In genomic region chr2:219506153-219506801, GRCh38 we compare ENCODE assay signal across 29 cellular contexts. TPM values are rescaled to one million over a fixed set of nuclear protein-coding genes. Genes with fewer than 3 reads are reported as not detected.
DNase-seq lines count a peak whose midpoint lies in the region; ATAC-seq, FAIRE-seq and TF ChIP-seq lines count a peak whose summit lies in the region.
"Had no signal": no experiment of that assay in that cellular context is flagged by ENCODE, and none has a peak within 500 bp of the region (broad histone marks: within the 10 kb centered on the region; RNA-seq: fewer than 3 reads in every experiment).

No MANE protein-coding gene starts in this region.

- H3K9me1 ChIP-seq in IMR-90 (ENCODE audit: insufficient read depth, low read length) = no peaks in the 10 kb centered on the region

- H3K27me3 ChIP-seq in IMR-90 (ENCODE audit: control insufficient read depth, insufficient read depth, low read length) (peaks cover 11% of the 10 kb centered on the region), H1 (replicated peaks in 1 of 4; ENCODE audit: control insufficient read depth in 3 of 4, extremely low read depth in 1 of 4, insufficient read depth in 3 of 4, low read length in 3 of 4) (peaks cover 0 to 5% (median 1%) of the 10 kb centered on the region in 4 experiments; a peak in 3 of 7 replicates), neuronal stem cell (ENCODE audit: control insufficient read depth in 3 of 3, insufficient read depth in 3 of 3, low read depth in 1 of 3, low read length in 3 of 3) (peaks cover 0 to 8% (median 5%) of the 10 kb centered on the region in 3 experiments)
- H3K27me3 ChIP-seq: pancreas had no signal

- TF ChIP-seq POLR2A in IMR-90 (IDR thresholded peaks at IDR 0.05; ENCODE audit: low read depth, low read length) (no peak), H1 (IDR thresholded peaks at IDR 0.05; ENCODE audit: control extremely low read depth in 1 of 2, low read depth in 2 of 2, low read length in 2 of 2) (no peak)

- H3K23ac ChIP-seq in IMR-90 (ENCODE audit: low read depth, low read length) = no peak overlapping the region
- H3K23ac ChIP-seq in H1 (ENCODE audit: insufficient read length) = no peak overlapping the region
- H3K23ac ChIP-seq in neuronal stem cell (ENCODE audit: low read depth, low read length, poor library complexity) = peak overlapping the region; percentile 67

- H2AK5ac ChIP-seq in IMR-90 (ENCODE audit: low read depth, low read length) (no peak overlapping the region), H1 (ENCODE audit: low read depth, low read length) (peak overlapping the region; percentile 76; the same call in 1 of the 2 replicates), neuronal stem cell (ENCODE audit: low read depth, low read length) (no peak overlapping the region)

- peak overlapping the region; percentile 28 for H2AK9ac ChIP-seq in IMR-90 (replicated peaks; ENCODE audit: low read depth, low read length, poor library complexity)

- TF ChIP-seq RAD21 in IMR-90 (IDR thresholded peaks at IDR 0.05; ENCODE audit: low read length) (no peak), H1 (IDR thresholded peaks at IDR 0.05 in 1 of 2, conservative IDR thresholded peaks at IDR 0.05 in 1 of 2; ENCODE audit: low read depth in 2 of 2, low read length in 2 of 2) (no peak)

- H3K4me1 ChIP-seq in ES-I3 (ENCODE audit: insufficient read depth, low read length) = peaks cover 37% of the 10 kb centered on the region
- H3K4me1 ChIP-seq in IMR-90 (ENCODE audit: control insufficient read depth, insufficient read depth, low read length) = 0 out of 2 replicates have a peak, but pooled peaks cover 4% of the 10 kb centered on the region
- H3K4me1 ChIP-seq in H1 (replicated peaks in 1 of 4; ENCODE audit: control insufficient read depth in 3 of 4, insufficient read depth in 4 of 4, low read length in 3 of 4) = peaks cover 4 to 51% (median 39%) of the 10 kb centered on the region in 4 experiments
- peaks cover 18 to 36% of the 10 kb centered on the region in 2 donors for H3K4me1 ChIP-seq in neuronal stem cell (ENCODE audit: control insufficient read depth in 2 of 2, insufficient read depth in 1 of 2, low read depth in 1 of 2, low read length in 2 of 2)
- H3K4me1 ChIP-seq: breast epithelium had no signal

- H4K5ac ChIP-seq in IMR-90 (ENCODE audit: low read depth, low read length) (no peak overlapping the region), H1 (ENCODE audit: insufficient read length, low read depth, low read length) (peak overlapping the region; percentile 70)

- H3K56ac ChIP-seq in IMR-90 (ENCODE audit: extremely low read depth, insufficient read depth, low read length) (no peak overlapping the region), H1 (replicated peaks; ENCODE audit: insufficient read length, low read depth, low read length) (peak overlapping the region; percentile 32)

- dilution Hi-C loops in IMR-90 (cut with HindIII; ENCODE audit: low sequenced_read_pairs, unreplicated experiment) = no loop called here

- in situ Hi-C loops in IMR-90 (cut with MboI; ENCODE audit: low sequenced_read_pairs) (no loop called here), GM13976 (cut with MboI; ENCODE audit: low sequenced_read_pairs, unreplicated experiment) (no loop called here)

- 82% methylated on average over 17 of the region's 23 CpGs; no CpG with 5 or more reads in 1 of the 2 experiments for WGBS in IMR-90 (ENCODE audit: extremely low coverage in 2 of 2, insufficient read length in 1 of 2), 2 experiments
- WGBS in H1 (ENCODE audit: extremely low coverage in 1 of 2, insufficient coverage in 1 of 2, insufficient read length in 1 of 2, insufficient replicate concordance in 2 of 2, low coverage in 1 of 2, low lambda C conversion rate in 2 of 2, missing lambda C conversion rate in 1 of 2), 2 experiments = 73% methylated on average over 22 of the region's 23 CpGs; no CpG with 5 or more reads in 1 of the 2 experiments
- no CpG with 5 or more reads among the region's 23 CpGs for WGBS in neuronal stem cell (ENCODE audit: extremely low coverage in 2 of 2, insufficient read length in 2 of 2, insufficient replicate concordance in 1 of 2), 2 donors

- H3K4me3 ChIP-seq in IMR-90 (ENCODE audit: insufficient read depth, low read depth, low read length) (no peak overlapping the region), H1 (ENCODE audit: extremely low read depth in 1 of 4, insufficient read depth in 2 of 4, low read depth in 3 of 4, low read length in 4 of 4) (peak overlapping the region in 1 of 4 experiments; percentile 3; a peak in 1 of 8 replicates), neuronal stem cell (ENCODE audit: low read length in 2 of 2) (no peak overlapping the region)
- H3K4me3 ChIP-seq: breast epithelium, gastrocnemius medialis, pancreas had no signal

- DNase-seq in IMR-90 (no peak), H1 (ENCODE audit: low read depth in 1 of 2, low spot score in 2 of 2) (no peak), neuronal stem cell (ENCODE audit: low spot score) (no peak), NCI-H345 treated with DMSO at 0.1 percent for 48 hours (lab: John Stamatoyannopoulos, UW; ENCODE audit: unreplicated experiment) (no peak), GM13976 (ENCODE audit: low spot score) (no peak)
- DNase-seq: activated CD4-positive, alpha-beta T cell treated with anti-CD3 and anti-CD28 coated beads for 4 hours; activated naive CD4-positive, alpha-beta T cell treated with anti-CD3 and anti-CD28 coated beads, Interleukin-2, amount 50 U/mL, for 16 hours; amniotic stem cell; gastrocnemius medialis; HFFc6; MM.1S; NCI-H1105 treated with DMSO at 0.1 percent for 48 hours; NCI-H2081; NCI-H2227 treated with DMSO at 0.1 percent for 48 hours; nephron progenitor cell; SHP77; stimulated activated CD4-positive, alpha-beta T cell treated with anti-CD3 and anti-CD28 coated beads, Interleukin-1b, Interleukin-23, amount 100 ng/mL, for 48 hours; stimulated activated naive CD8-positive, alpha-beta T cell treated with anti-CD3 and anti-CD28 coated beads, Interleukin-15, amount 100 ng/mL, for 72 hours; T-helper 2 cell had no signal

- H3K23me2 ChIP-seq in H1 (ENCODE audit: low read depth, low read length) = peaks cover 6% of the 10 kb centered on the region

- no peak for FAIRE-seq in H1 (lab: Jason Lieb, UNC)
- FAIRE-seq: G401.6, pancreas, urothelium cell line had no signal

- H2AFZ ChIP-seq in IMR-90 (replicated peaks; ENCODE audit: low read length, poor library complexity) (no peak overlapping the region), H1 (ENCODE audit: low read length) (no peak overlapping the region), neuronal stem cell (ENCODE audit: low read length) (peak overlapping the region; percentile 59)

- TF ChIP-seq EP300 in H1 (IDR thresholded peaks at IDR 0.05; ENCODE audit: borderline replicate concordance in 1 of 2, low read depth in 2 of 2, low read length in 2 of 2) = no peak

- H2BK120ac ChIP-seq in IMR-90 (ENCODE audit: low read depth, low read length) = no peak overlapping the region
- peak overlapping the region; percentile 97 for H2BK120ac ChIP-seq in H1 (replicated peaks; ENCODE audit: low read depth, low read length)
- no peak overlapping the region for H2BK120ac ChIP-seq in neuronal stem cell (ENCODE audit: low read depth, low read length)

- H3K14ac ChIP-seq in IMR-90 (replicated peaks; ENCODE audit: low read depth, low read length) = no peak overlapping the region
- no peak overlapping the region for H3K14ac ChIP-seq in H1 (ENCODE audit: insufficient read length)
- no peak overlapping the region for H3K14ac ChIP-seq in neuronal stem cell (ENCODE audit: low read length)

- BruUV-seq in IMR-90 (replicated peaks; lab: Mats Ljungman, UMichigan) = no TSS peak

- TF ChIP-seq CTCF in IMR-90 (conservative IDR thresholded peaks at IDR 0.05; ENCODE audit: low read depth, low read length) (no peak), H1 (IDR thresholded peaks at IDR 0.05; ENCODE audit: control extremely low read depth in 1 of 3, insufficient read depth in 1 of 3, low read depth in 1 of 3, low read length in 3 of 3) (no peak), GM13976 (IDR thresholded peaks at IDR 0.05; ENCODE audit: borderline replicate concordance, control extremely low read depth, extremely low read depth, insufficient read depth, missing control alignments) (no peak)

- no peak overlapping the region for H3K4me2 ChIP-seq in IMR-90 (ENCODE audit: low read depth, low read length)
- H3K4me2 ChIP-seq in H1 (ENCODE audit: insufficient read depth in 1 of 2, low read depth in 2 of 2, low read length in 2 of 2) = peak overlapping the region; percentile 41 to 42; a peak in 3 of 4 replicates
- no peak overlapping the region for H3K4me2 ChIP-seq in neuronal stem cell (ENCODE audit: insufficient read depth, low read length, poor library complexity, severe bottlenecking)

- CTCF ChIA-PET in IMR-90 (lab: Yijun Ruan, JAX) (no interaction called here), H1 (lab: Charles Lee; ENCODE audit: partially characterized antibody) (interaction anchor here (1.0 to 113.1 kb wide), 6 partner anchors 18 to 106 kb away, joined by 3 to 7248 read pairs (median 42); partner anchors contain the start of genes DES, GMPPA and SPEG)

- POLR2A ChIA-PET in IMR-90 (lab: Charles Lee; ENCODE audit: unreplicated experiment) = no interaction called here
- POLR2A ChIA-PET in H1 (lab: Charles Lee; ENCODE audit: partially characterized antibody) = interaction anchor here (0.6 to 11.0 kb wide), 13 partner anchors 12 to 86 kb away, joined by 3 to 216 read pairs (median 3); partner anchors contain the start of genes GMPPA and SPEG

- peaks cover 0 to 9% of the 10 kb centered on the region in 2 experiments; a peak in 2 of 4 replicates for H3K79me1 ChIP-seq in IMR-90 (ENCODE audit: low read depth in 1 of 2, low read length in 2 of 2)
- no peaks in the 10 kb centered on the region; the same call in 1 of the 2 replicates for H3K79me1 ChIP-seq in H1 (ENCODE audit: low read depth, low read length)
- no peaks in the 10 kb centered on the region for H3K79me1 ChIP-seq in neuronal stem cell (ENCODE audit: low read depth, low read length)

- H2BK5ac ChIP-seq in IMR-90 (ENCODE audit: low read depth, low read length, poor library complexity, severe bottlenecking) (no peak overlapping the region), H1 (ENCODE audit: low read depth, low read length) (peak overlapping the region; percentile 99), neuronal stem cell (ENCODE audit: low read length) (no peak overlapping the region)

- H3K9ac ChIP-seq in ES-I3 (ENCODE audit: low read depth, low read length) (peak overlapping the region; percentile 8; the same call in 1 of the 2 replicates), IMR-90 (ENCODE audit: low read depth, low read length) (no peak overlapping the region), H1 (replicated peaks in 1 of 4; ENCODE audit: extremely low read depth in 1 of 4, low read depth in 3 of 4, low read length in 3 of 4) (no peak overlapping the region), neuronal stem cell (ENCODE audit: low read depth, low read length, poor library complexity) (no peak overlapping the region)

- H3K27ac ChIP-seq in IMR-90 (ENCODE audit: insufficient read depth, low read length) (no peak overlapping the region), H1 (ENCODE audit: low read depth, low read length) (peak overlapping the region; percentile 89; the same call in 1 of the 2 replicates), neuronal stem cell (replicated peaks; ENCODE audit: low read length) (no peak overlapping the region)
- H3K27ac ChIP-seq: breast epithelium, gastrocnemius medialis, pancreas had no signal

- no peak overlapping the region for H4K91ac ChIP-seq in IMR-90 (ENCODE audit: insufficient read depth, low read depth, low read length)
- H4K91ac ChIP-seq in H1 (replicated peaks; ENCODE audit: insufficient read length, low read length) = peak overlapping the region; percentile 91
- no peak overlapping the region for H4K91ac ChIP-seq in neuronal stem cell (ENCODE audit: low read depth, low read length, poor library complexity)

- H2BK12ac ChIP-seq in H1 (ENCODE audit: low read depth, low read length) (peak overlapping the region; percentile 95), neuronal stem cell (ENCODE audit: low read length) (no peak overlapping the region)

- ATAC-seq in IMR-90 (ENCODE audit: low read depth) (no peak), HG02571 (IDR thresholded peaks at IDR 0.05; ENCODE audit: unreplicated experiment) (no peak)
- ATAC-seq: activated T-helper 17 cell treated with anti-CD3 and anti-CD28 coated beads, Interleukin-2, amount 50 U/mL, for 72 hours; gastrocnemius medialis; Panc1; pancreas; stimulated activated naive CD8-positive, alpha-beta T cell treated with anti-CD3 and anti-CD28 coated beads, Interleukin-15, amount 100 ng/mL, for 72 hours had no signal

- intact Hi-C loops in IMR-90 (cut with micrococcal nuclease) = no loop called here

- H3K9me3 ChIP-seq in ES-I3 (ENCODE audit: control insufficient read depth, insufficient read depth, low read length) (no peaks in the 10 kb centered on the region), IMR-90 (ENCODE audit: control insufficient read depth, insufficient read depth, low read length) (no peaks in the 10 kb centered on the region), H1 (ENCODE audit: insufficient read depth in 2 of 2, low read depth in 1 of 2, low read length in 1 of 2) (no peaks in the 10 kb centered on the region), neuronal stem cell (replicated peaks in 1 of 2; ENCODE audit: control insufficient read depth in 2 of 2, insufficient read depth in 1 of 2, low read depth in 1 of 2, low read length in 2 of 2) (peaks cover 0 to under 1% of the 10 kb centered on the region in 2 donors)
- H3K9me3 ChIP-seq: breast epithelium, gastrocnemius medialis, pancreas had no signal

- H4K8ac ChIP-seq in IMR-90 (ENCODE audit: low read depth in 2 of 2, low read length in 2 of 2) (no peak overlapping the region), H1 (ENCODE audit: extremely low read depth, insufficient read depth, low read length) (peak overlapping the region; percentile 58; the same call in 1 of the 2 replicates), neuronal stem cell (ENCODE audit: low read depth, low read length) (no peak overlapping the region)

- H3K36me3 ChIP-seq in ES-I3 (ENCODE audit: insufficient read depth, low read length) (peaks cover 6% of the 10 kb centered on the region), IMR-90 (ENCODE audit: control insufficient read depth, insufficient read depth, low read length) (peaks cover 45% of the 10 kb centered on the region), H1 (ENCODE audit: control insufficient read depth in 2 of 4, insufficient read depth in 4 of 4, low read length in 3 of 4) (peaks cover 0 to 7% (median 0%) of the 10 kb centered on the region in 4 experiments; a peak in 2 of 8 replicates), neuronal stem cell (replicated peaks in 1 of 2; ENCODE audit: control insufficient read depth in 2 of 2, insufficient read depth in 2 of 2, low read length in 2 of 2) (peaks cover 5% of the 10 kb centered on the region in 2 donors)

- H3K18ac ChIP-seq in IMR-90 (ENCODE audit: low read depth, low read length) = no peak overlapping the region
- peak overlapping the region; percentile 93 for H3K18ac ChIP-seq in H1 (ENCODE audit: extremely low read depth, low read length)
- H3K18ac ChIP-seq in neuronal stem cell (ENCODE audit: low read length) = no peak overlapping the region

- H3K4ac ChIP-seq in IMR-90 (ENCODE audit: low read depth, low read length) = no peak overlapping the region
- H3K4ac ChIP-seq in H1 (replicated peaks; ENCODE audit: insufficient read length, low read depth, low read length) = peak overlapping the region; percentile 89
- H3K4ac ChIP-seq in neuronal stem cell (ENCODE audit: low read length) = no peak overlapping the region

- H3K79me2 ChIP-seq in H1 (ENCODE audit: control insufficient read depth in 1 of 2, insufficient read depth in 2 of 2, low read length in 2 of 2) = no peaks in the 10 kb centered on the region

- H2BK15ac ChIP-seq in IMR-90 (ENCODE audit: low read depth, low read length) = no peak overlapping the region
- H2BK15ac ChIP-seq in H1 (ENCODE audit: low read length) = peak overlapping the region; percentile 13; the same call in 1 of the 2 replicates
- H2BK15ac ChIP-seq in neuronal stem cell (ENCODE audit: low read length) = no peak overlapping the region

- H2BK20ac ChIP-seq in IMR-90 (ENCODE audit: low read depth, low read length) (no peak overlapping the region), H1 (ENCODE audit: low read length) (peak overlapping the region; percentile 83)

- H4K20me1 ChIP-seq in IMR-90 (ENCODE audit: insufficient read depth, low read length) (no peaks in the 10 kb centered on the region), H1 (replicated peaks in 1 of 2; ENCODE audit: control insufficient read depth in 1 of 2, insufficient read depth in 2 of 2, low read length in 2 of 2) (no peaks in the 10 kb centered on the region)

RNA-seq across cellular contexts. Expression of gene GMPPA, which starts 7.6 kb away (rescaled TPM):
- total RNA-seq in IMR-90 (2012; rRNA removed) = 93.0 and 103 TPM in 2 replicates
- polyA plus RNA-seq in IMR-90 (2012; rRNA removed) (124 and 134 TPM in 2 replicates), H1 (2011; rRNA removed) (98.8 and 101 TPM in 2 replicates)
- 73.7 and 110 TPM in 2 replicates for polyA plus RNA-seq in IMR-90 (2012; cell fraction: cytosol; rRNA removed)
- polyA plus RNA-seq in IMR-90 (2012; cell fraction: nucleus; rRNA removed; ENCODE audit: low replicate concordance) = 322 and 367 TPM in 2 replicates
- 34.3 and 35.3 TPM in 2 replicates for total RNA-seq in H1 (2021; fragmentation: NEBNext Ultra II Directional; extraction: Animal tissue kit (Norgen Biotek cat#: 25700))
- polyA plus RNA-seq in H1 (2011; cell fraction: cytosol; rRNA removed) = 59.0 TPM
- 133 TPM for polyA plus RNA-seq in H1 (2011; cell fraction: nucleus; rRNA removed)
- 32.8 to 43.7 TPM (median 41.5 TPM) in 4 replicates for polyA plus RNA-seq in H1 (2012, experiment 1 of 2)
- polyA plus RNA-seq in H1 (2012, experiment 2 of 2) = 53.9 TPM
- polyA plus RNA-seq in H1 (2013, experiment 1 of 2) = 32.4 TPM
- 31.6 TPM for polyA plus RNA-seq in H1 (2013, experiment 2 of 2)
- polyA minus RNA-seq in H1 (2011; rRNA and poly(A)+ RNA removed) = 67.3 and 79.3 TPM in 2 replicates
- polyA minus RNA-seq in H1 (2011; cell fraction: cytosol; rRNA and poly(A)+ RNA removed) = 24.6 TPM
- polyA minus RNA-seq in H1 (2011; cell fraction: nucleus; rRNA and poly(A)+ RNA removed) = 26.1 TPM
- 11.1 TPM for polyA plus RNA-seq in neuronal stem cell (2013, experiment 1 of 2)
- 10.9 TPM for polyA plus RNA-seq in neuronal stem cell (2013, experiment 2 of 2)

RNA-seq across cellular contexts. Expression of gene ASIC4, which starts 8.0 kb away (rescaled TPM):
- not detected in 2 replicates for total RNA-seq in IMR-90 (2012; rRNA removed)
- polyA plus RNA-seq in IMR-90 (2012; rRNA removed) = 0.10 TPM in 1 of 2 replicates, not detected in the other
- not detected in 2 replicates for polyA plus RNA-seq in IMR-90 (2012; cell fraction: cytosol; rRNA removed)
- 0.16 and 0.33 TPM in 2 replicates for polyA plus RNA-seq in IMR-90 (2012; cell fraction: nucleus; rRNA removed; ENCODE audit: low replicate concordance)
- 0.19 and 0.22 TPM in 2 replicates for total RNA-seq in H1 (2021; fragmentation: NEBNext Ultra II Directional; extraction: Animal tissue kit (Norgen Biotek cat#: 25700))
- polyA plus RNA-seq in H1 (2011; rRNA removed) = 0.12 and 0.30 TPM in 2 replicates
- 0.18 TPM for polyA plus RNA-seq in H1 (2011; cell fraction: cytosol; rRNA removed)
- 0.96 TPM for polyA plus RNA-seq in H1 (2011; cell fraction: nucleus; rRNA removed)
- 0.11 to 0.42 TPM (median 0.36 TPM) in 3 of 4 replicates, not detected in the other for polyA plus RNA-seq in H1 (2012, experiment 1 of 2)
- polyA plus RNA-seq in H1 (2012, experiment 2 of 2) = 0.05 TPM
- polyA plus RNA-seq in H1 (2013, experiment 1 of 2) = 0.06 TPM
- polyA plus RNA-seq in H1 (2013, experiment 2 of 2) = 0.13 TPM
- 0.12 and 0.22 TPM in 2 replicates for polyA minus RNA-seq in H1 (2011; rRNA and poly(A)+ RNA removed)
- polyA minus RNA-seq in H1 (2011; cell fraction: cytosol; rRNA and poly(A)+ RNA removed) = not detected
- polyA minus RNA-seq in H1 (2011; cell fraction: nucleus; rRNA and poly(A)+ RNA removed) = 0.50 TPM
- 0.14 TPM for polyA plus RNA-seq in neuronal stem cell (2013, experiment 1 of 2)
- polyA plus RNA-seq in neuronal stem cell (2013, experiment 2 of 2) = 0.15 TPM
- total RNA-seq: HT1080 had no signal
- polyA plus RNA-seq: fibroblast of lung had no signal

RNA-seq across cellular contexts. Expression of gene CHPF, which starts 37.3 kb away (rescaled TPM):
- 24.0 and 27.2 TPM in 2 replicates for total RNA-seq in IMR-90 (2012; rRNA removed)
- polyA plus RNA-seq in IMR-90 (2012; rRNA removed) (115 and 147 TPM in 2 replicates), H1 (2011; rRNA removed) (67.3 and 103 TPM in 2 replicates)
- polyA plus RNA-seq in IMR-90 (2012; cell fraction: cytosol; rRNA removed) = 108 and 204 TPM in 2 replicates
- 37.3 and 118 TPM in 2 replicates for polyA plus RNA-seq in IMR-90 (2012; cell fraction: nucleus; rRNA removed; ENCODE audit: low replicate concordance)
- total RNA-seq in H1 (2021; fragmentation: NEBNext Ultra II Directional; extraction: Animal tissue kit (Norgen Biotek cat#: 25700)) = 62.9 and 68.1 TPM in 2 replicates
- 61.7 TPM for polyA plus RNA-seq in H1 (2011; cell fraction: cytosol; rRNA removed)
- polyA plus RNA-seq in H1 (2011; cell fraction: nucleus; rRNA removed) = 76.8 TPM
- 33.7 to 59.5 TPM (median 55.7 TPM) in 4 replicates for polyA plus RNA-seq in H1 (2012, experiment 1 of 2)
- 62.7 TPM for polyA plus RNA-seq in H1 (2012, experiment 2 of 2)
- polyA plus RNA-seq in H1 (2013, experiment 1 of 2) = 107 TPM
- polyA plus RNA-seq in H1 (2013, experiment 2 of 2) = 107 TPM
- 17.3 and 20.9 TPM in 2 replicates for polyA minus RNA-seq in H1 (2011; rRNA and poly(A)+ RNA removed)
- 62.2 TPM for polyA minus RNA-seq in H1 (2011; cell fraction: cytosol; rRNA and poly(A)+ RNA removed)
- 38.8 TPM for polyA minus RNA-seq in H1 (2011; cell fraction: nucleus; rRNA and poly(A)+ RNA removed)
- polyA plus RNA-seq in neuronal stem cell (2013, experiment 1 of 2) = 12.6 TPM
- polyA plus RNA-seq in neuronal stem cell (2013, experiment 2 of 2) = 12.8 TPM

RNA-seq across cellular contexts. Expression of gene TMEM198, which starts 37.6 kb away (rescaled TPM):
- total RNA-seq in IMR-90 (2012; rRNA removed) = under 0.01 and 0.18 TPM in 2 replicates
- 2.2 and 3.0 TPM in 2 replicates for polyA plus RNA-seq in IMR-90 (2012; rRNA removed)
- polyA plus RNA-seq in IMR-90 (2012; cell fraction: cytosol; rRNA removed) = 0.81 and 1.3 TPM in 2 replicates
- polyA plus RNA-seq in IMR-90 (2012; cell fraction: nucleus; rRNA removed; ENCODE audit: low replicate concordance) = 20.2 and 40.5 TPM in 2 replicates
- 10.2 and 11.0 TPM in 2 replicates for total RNA-seq in H1 (2021; fragmentation: NEBNext Ultra II Directional; extraction: Animal tissue kit (Norgen Biotek cat#: 25700))
- 10.4 and 15.4 TPM in 2 replicates for polyA plus RNA-seq in H1 (2011; rRNA removed)
- 10.0 TPM for polyA plus RNA-seq in H1 (2011; cell fraction: cytosol; rRNA removed)
- polyA plus RNA-seq in H1 (2011; cell fraction: nucleus; rRNA removed) = 19.0 TPM
- 7.6 to 11.7 TPM (median 9.4 TPM) in 4 replicates for polyA plus RNA-seq in H1 (2012, experiment 1 of 2)
- 13.6 TPM for polyA plus RNA-seq in H1 (2012, experiment 2 of 2)
- 8.4 TPM for polyA plus RNA-seq in H1 (2013, experiment 1 of 2)
- polyA plus RNA-seq in H1 (2013, experiment 2 of 2) = 8.2 TPM
- polyA minus RNA-seq in H1 (2011; rRNA and poly(A)+ RNA removed) = 4.3 and 6.1 TPM in 2 replicates
- polyA minus RNA-seq in H1 (2011; cell fraction: cytosol; rRNA and poly(A)+ RNA removed) = 7.5 TPM
- polyA minus RNA-seq in H1 (2011; cell fraction: nucleus; rRNA and poly(A)+ RNA removed) = 5.6 TPM
- polyA plus RNA-seq in neuronal stem cell (2013, experiment 1 of 2) = 2.7 TPM
- polyA plus RNA-seq in neuronal stem cell (2013, experiment 2 of 2) = 1.8 TPM

Comparison
In these comparisons a context has a peak if more than half of its experiments do, and no peak if none do; other contexts are left out.
1. H3K4me2 ChIP-seq: peak in H1 (2 of 2); none in IMR-90 (single experiment) and neuronal stem cell (single experiment).